8 cellular contexts compared by ENCODE assay signal in genomic region chr6:1609662-1610496, GRCh38. TPM values are rescaled to one million over a fixed set of nuclear protein-coding genes. Genes with fewer than 3 reads are reported as not detected.
DNase-seq lines count a peak whose midpoint lies in the region; ATAC-seq, FAIRE-seq and TF ChIP-seq lines count a peak whose summit lies in the region.

Gene FOXC1, plus strand, starts transcription at chr6:1609915. Its CDS starts 531 bp downstream, at chr6:1610446.

- peak; percentile 56 for ATAC-seq in GM18909 (IDR thresholded peaks at IDR 0.05; ENCODE audit: poor library complexity, unreplicated experiment)
- ATAC-seq in HG03571 (IDR thresholded peaks at IDR 0.05; ENCODE audit: unreplicated experiment): peak; percentile 51
- no peak for ATAC-seq in HG03097 (IDR thresholded peaks at IDR 0.05; ENCODE audit: low FRiP score, unreplicated experiment)

- H3K4me3 ChIP-seq in kidney (ENCODE audit: low read length in 2 of 2): peak within 1 kb of the TSS; percentile 57 to 77

- H3K9me3 ChIP-seq in kidney (ENCODE audit: control insufficient read depth in 1 of 2, low read length in 2 of 2): no peaks in the 10 kb centered on the region

- H3K9ac ChIP-seq in kidney (ENCODE audit: low read length in 2 of 2): peak within 1 kb of the TSS in 1 of 2 donors; percentile 81

- DNase-seq in CMK (ENCODE audit: low read depth): peak; percentile 30
- peak; percentile 39 for DNase-seq in SHP77 treated with DMSO at 0.1 percent for 48 hours (lab: John Stamatoyannopoulos, UW)
- peak; percentile 39 for DNase-seq in cerebellum (ENCODE audit: low spot score)
- peak; percentile 96 for DNase-seq in kidney
- DNase-seq in smooth muscle cell of the brain vasculature (ENCODE audit: low read depth, low spot score): peak; percentile 90

- no peak for TF ChIP-seq CTCF in kidney (IDR thresholded peaks at IDR 0.05; ENCODE audit: borderline replicate concordance, extremely low read depth, insufficient read depth)

- no peak for FAIRE-seq in kidney (lab: Jason Lieb, UNC)

- H3K4me1 ChIP-seq in kidney (ENCODE audit: control insufficient read depth in 1 of 2, insufficient read depth in 1 of 2, low read depth in 1 of 2, low read length in 2 of 2): peaks cover 0 to 18% of the 10 kb centered on the region in 2 donors

- peak within 1 kb of the TSS; percentile 82 to 85 for H3K27ac ChIP-seq in kidney (ENCODE audit: low read depth in 2 of 2, low read length in 2 of 2)

- H3K36me3 ChIP-seq in kidney (ENCODE audit: control insufficient read depth in 1 of 2, insufficient read depth in 2 of 2, low read length in 2 of 2): no peaks in the 10 kb centered on the region

- intact Hi-C loops in kidney (cut with DNase I): no loop called here

RNA-seq across cellular contexts. Expression of gene FOXC1, which starts in this region (rescaled TPM):
- total RNA-seq in cerebellum (8.9 TPM), kidney (58.5 TPM)
- polyA plus RNA-seq in kidney (ENCODE audit: insufficient read depth, low read depth, low replicate concordance): 18.0 TPM

Comparison
In these comparisons a context has a peak if more than half of its experiments do, and no peak if none do; other contexts are left out.
1. DNase-seq: peak in every context shown above with its lines; median percentile 96 in kidney; 90 in smooth muscle cell of the brain vasculature; 39 in SHP77 treated with DMSO at 0.1 percent for 48 hours; 39 in cerebellum; 30 in CMK.